Comparison of ENCODE assay signal across 17 cellular contexts in genomic region chr6:133623621-133624020, GRCh38.
DNase-seq lines count a peak whose midpoint lies in the region; ATAC-seq and TF ChIP-seq lines count a peak whose summit lies in the region.
"Had no signal": no experiment of that assay in that cellular context is flagged by ENCODE, and none has a peak within 500 bp of the region (broad histone marks: within the 10 kb centered on the region; RNA-seq: fewer than 3 reads in every experiment).

No MANE protein-coding gene starts in this region.

- in situ Hi-C loops in IMR-90 (cut with MboI; ENCODE audit: low sequenced_read_pairs) = loop anchor here (25.0 kb wide), 1 partner anchor 264 kb away; the partner anchor contains the start of gene TCF21

- BruUV-seq in IMR-90 (replicated peaks; lab: Mats Ljungman, UMichigan) (no TSS peak), PC-9 (replicated peaks; lab: Mats Ljungman, UMichigan) (no TSS peak), Caco-2 (replicated peaks; lab: Mats Ljungman, UMichigan) (no TSS peak)

- peak overlapping the region; percentile 31; the same call in 1 of the 2 replicates for H3K4me2 ChIP-seq in IMR-90 (ENCODE audit: low read depth, low read length)
- no peak overlapping the region for H3K4me2 ChIP-seq in PC-9

- dilution Hi-C loops in IMR-90 (cut with HindIII; ENCODE audit: low sequenced_read_pairs, unreplicated experiment) = no loop called here

- CTCF ChIA-PET in IMR-90 (lab: Yijun Ruan, JAX) = interaction anchor here (1.2 kb wide), 1 partner anchor 55 kb away, joined by 3 read pairs; no protein-coding TSS in a partner anchor
- CTCF ChIA-PET in PC-9 (lab: Charles Lee) = no interaction called here
- CTCF ChIA-PET in Caco-2 (lab: Charles Lee) = no interaction called here

- POLR2A ChIA-PET in IMR-90 (lab: Charles Lee; ENCODE audit: unreplicated experiment) (interaction anchor here (0.6 kb wide), 1 partner anchor 270 kb away, joined by 10 read pairs; no protein-coding TSS in a partner anchor), PC-9 (lab: Charles Lee; ENCODE audit: unreplicated experiment) (no interaction called here), Caco-2 (lab: Charles Lee) (no interaction called here)

- 0 out of 2 replicates have a peak overlapping the region, but pooled peaks have one; percentile 71 for H3K14ac ChIP-seq in IMR-90 (replicated peaks; ENCODE audit: low read depth, low read length)

- no peaks in the 10 kb centered on the region for H3K9me2 ChIP-seq in PC-9 (ENCODE audit: insufficient read depth)

- H3K9me3 ChIP-seq in IMR-90 (ENCODE audit: control insufficient read depth, insufficient read depth, low read length) = no peaks in the 10 kb centered on the region
- no peaks in the 10 kb centered on the region for H3K9me3 ChIP-seq in PC-9 (ENCODE audit: insufficient read depth, low read depth)
- H3K9me3 ChIP-seq in Caco-2 = no peaks in the 10 kb centered on the region

- H3K4me3 ChIP-seq in ACC112 (ENCODE audit: low read depth, low read length) = peak overlapping the region; percentile 54
- H3K4me3 ChIP-seq in IMR-90 (ENCODE audit: insufficient read depth, low read depth, low read length) = no peak overlapping the region
- H3K4me3 ChIP-seq in PC-9 = no peak overlapping the region
- no peak overlapping the region for H3K4me3 ChIP-seq in Caco-2 (ENCODE audit: low read depth, low read length)

- H3K27me3 ChIP-seq in ACC112 (ENCODE audit: insufficient read depth, low read length) (no peaks in the 10 kb centered on the region), IMR-90 (ENCODE audit: control insufficient read depth, insufficient read depth, low read length) (no peaks in the 10 kb centered on the region), PC-9 (ENCODE audit: insufficient read depth, low read depth) (no peaks in the 10 kb centered on the region), Caco-2 (replicated peaks; ENCODE audit: control insufficient read depth, insufficient read depth, low read length) (no peaks in the 10 kb centered on the region)

- H2BK120ac ChIP-seq in IMR-90 (ENCODE audit: low read depth, low read length) = peak overlapping the region; percentile 69; the same call in 1 of the 2 replicates

- H3K4me1 Mint-ChIP-seq in chondrocyte (ENCODE audit: low read depth) = peaks cover 27% of the 10 kb centered on the region
- peaks cover 24% of the 10 kb centered on the region for H3K4me1 Mint-ChIP-seq in osteocyte (ENCODE audit: unreplicated experiment)
- no peaks in the 10 kb centered on the region for H3K4me1 Mint-ChIP-seq in Caco-2 (ENCODE audit: low read depth, unreplicated experiment)
- H3K4me1 Mint-ChIP-seq: CD14-positive monocyte had no signal

- H3K9ac ChIP-seq in IMR-90 (ENCODE audit: low read depth, low read length) = no peak overlapping the region

- H3K27me3 Mint-ChIP-seq in chondrocyte (ENCODE audit: low read depth) = no peaks in the 10 kb centered on the region
- no peaks in the 10 kb centered on the region for H3K27me3 Mint-ChIP-seq in osteocyte (ENCODE audit: unreplicated experiment)
- H3K27me3 Mint-ChIP-seq in Caco-2 (ENCODE audit: insufficient read depth, unreplicated experiment) = no peaks in the 10 kb centered on the region

- peaks cover 7% of the 10 kb centered on the region for H3K9me3 Mint-ChIP-seq in chondrocyte (ENCODE audit: low read depth)
- peaks cover 3% of the 10 kb centered on the region for H3K9me3 Mint-ChIP-seq in osteocyte (ENCODE audit: unreplicated experiment)
- H3K9me3 Mint-ChIP-seq in Caco-2 (ENCODE audit: unreplicated experiment) = no peaks in the 10 kb centered on the region

- TF ChIP-seq CTCF in IMR-90 (conservative IDR thresholded peaks at IDR 0.05; ENCODE audit: low read depth, low read length) (no peak), chondrocyte (IDR thresholded peaks at IDR 0.05) (no peak), osteocyte (IDR thresholded peaks at IDR 0.05) (no peak), PC-9 (conservative IDR thresholded peaks at IDR 0.05) (no peak), Caco-2 (IDR thresholded peaks at IDR 0.05; ENCODE audit: insufficient read depth in 1 of 2, low read depth in 1 of 2, low read length in 1 of 2, severe bottlenecking in 1 of 2, unreplicated experiment in 1 of 2) (no peak)

- H3K79me2 ChIP-seq in ACC112 (ENCODE audit: control insufficient read depth, insufficient read depth, low read length, unreplicated experiment) = no peaks in the 10 kb centered on the region
- no peaks in the 10 kb centered on the region for H3K79me2 ChIP-seq in PC-9 (ENCODE audit: low read depth)

- no CpG with 5 or more reads among the region's 2 CpGs for WGBS in IMR-90 (ENCODE audit: extremely low coverage in 2 of 2, insufficient read length in 1 of 2), 2 experiments

- H3K36me3 ChIP-seq in ACC112 (ENCODE audit: insufficient read depth, low read length) (no peaks in the 10 kb centered on the region), IMR-90 (ENCODE audit: control insufficient read depth, insufficient read depth, low read length) (no peaks in the 10 kb centered on the region), PC-9 (ENCODE audit: low read depth) (no peaks in the 10 kb centered on the region), Caco-2 (ENCODE audit: control insufficient read depth, insufficient read depth, low read length) (no peaks in the 10 kb centered on the region)

- H2BK5ac ChIP-seq in IMR-90 (ENCODE audit: low read depth, low read length, poor library complexity, severe bottlenecking) = peak overlapping the region; percentile 93

- H3K4me1 ChIP-seq in ACC112 (ENCODE audit: control insufficient read depth, insufficient read depth, low read length, unreplicated experiment) = peaks cover 41% of the 10 kb centered on the region
- peaks cover 14% of the 10 kb centered on the region for H3K4me1 ChIP-seq in IMR-90 (ENCODE audit: control insufficient read depth, insufficient read depth, low read length)
- H3K4me1 ChIP-seq in PC-9 (replicated peaks; ENCODE audit: insufficient read depth) = 0 out of 2 replicates have a peak, but pooled peaks cover 4% of the 10 kb centered on the region
- H3K4me1 ChIP-seq in Caco-2 = no peaks in the 10 kb centered on the region

- no peak for TF ChIP-seq RAD21 in IMR-90 (IDR thresholded peaks at IDR 0.05; ENCODE audit: low read length)

- H3K36me3 Mint-ChIP-seq in chondrocyte (ENCODE audit: low read depth) (peaks cover 3% of the 10 kb centered on the region), osteocyte (ENCODE audit: unreplicated experiment) (peaks cover 2% of the 10 kb centered on the region), Caco-2 (ENCODE audit: insufficient read depth, unreplicated experiment) (no peaks in the 10 kb centered on the region)
- H3K36me3 Mint-ChIP-seq: CD14-positive monocyte had no signal

- peak overlapping the region; percentile 55; the same call in 1 of the 2 replicates for H3K4ac ChIP-seq in IMR-90 (ENCODE audit: low read depth, low read length)

- no peak overlapping the region for H4K91ac ChIP-seq in IMR-90 (ENCODE audit: insufficient read depth, low read depth, low read length)

- no peak overlapping the region for H3K56ac ChIP-seq in IMR-90 (ENCODE audit: extremely low read depth, insufficient read depth, low read length)

- H3K9me1 ChIP-seq in IMR-90 (ENCODE audit: insufficient read depth, low read length) = peaks cover 8% of the 10 kb centered on the region; the same call in 1 of the 2 replicates

- intact Hi-C loops in IMR-90 (cut with micrococcal nuclease) (no loop called here), PC-9 (cut with micrococcal nuclease; ENCODE audit: unreplicated experiment) (no loop called here), Caco-2 (cut with micrococcal nuclease; ENCODE audit: unreplicated experiment) (no loop called here)

- H3K23ac ChIP-seq in IMR-90 (ENCODE audit: low read depth, low read length) = peak overlapping the region; percentile 76; the same call in 1 of the 2 replicates

- no peak for TF ChIP-seq POLR2A in IMR-90 (IDR thresholded peaks at IDR 0.05; ENCODE audit: low read depth, low read length)

- H3K27ac Mint-ChIP-seq in chondrocyte (ENCODE audit: unreplicated experiment) (peak overlapping the region; percentile 42), osteocyte (ENCODE audit: unreplicated experiment) (peak overlapping the region; percentile 59), Caco-2 (ENCODE audit: unreplicated experiment) (no peak overlapping the region)

- H4K8ac ChIP-seq in IMR-90 (ENCODE audit: low read depth in 2 of 2, low read length in 2 of 2) = peak overlapping the region; percentile 3 to 83; a peak in 3 of 4 replicates

- H4K5ac ChIP-seq in IMR-90 (ENCODE audit: low read depth, low read length) = peak overlapping the region; percentile 92

- H3K4me3 Mint-ChIP-seq in chondrocyte (ENCODE audit: unreplicated experiment) (peak overlapping the region; percentile 5), osteocyte (ENCODE audit: unreplicated experiment) (no peak overlapping the region), Caco-2 (ENCODE audit: unreplicated experiment) (no peak overlapping the region)
- H3K4me3 Mint-ChIP-seq: CD14-positive monocyte had no signal

- no peak overlapping the region for H2AK9ac ChIP-seq in IMR-90 (replicated peaks; ENCODE audit: low read depth, low read length, poor library complexity)

- peak overlapping the region; percentile 65; the same call in 1 of the 2 replicates for H2AK5ac ChIP-seq in IMR-90 (ENCODE audit: low read depth, low read length)

- no peaks in the 10 kb centered on the region for H3F3A ChIP-seq in PC-9 (ENCODE audit: insufficient read depth, low read depth)

- H2BK15ac ChIP-seq in IMR-90 (ENCODE audit: low read depth, low read length) = peak overlapping the region; percentile 55; the same call in 1 of the 3 replicates

- H4K20me1 ChIP-seq in IMR-90 (ENCODE audit: insufficient read depth, low read length) (no peaks in the 10 kb centered on the region), PC-9 (ENCODE audit: insufficient read depth) (no peaks in the 10 kb centered on the region)

- no peak for DNase-seq in IMR-90
- no peak for DNase-seq in chondrocyte (ENCODE audit: low spot score)
- no peak for DNase-seq in osteocyte (ENCODE audit: extremely low spot score, unreplicated experiment)
- DNase-seq in PC-9 = no peak
- DNase-seq in Caco-2 = no peak
- DNase-seq in HPDE6-E6E7 (ENCODE audit: extremely low spot score) = no peak
- DNase-seq in activated T-cell treated with anti-CD3 and anti-CD28 coated beads, Interleukin-2, amount 50 U/mL, for 1 hour = no peak
- DNase-seq: Calu3; DND-41; GF-D8; NCI-H2029 treated with DMSO at 0.1 percent for 48 hours; NCI-H2227 treated with DMSO at 0.1 percent for 48 hours; NCI-H526; NK-92 treated with Interleukin-12 subunit alpha and Interleukin-12 subunit beta, amount 100 ng/mL, for 24 hours had no signal

- H3K18ac ChIP-seq in IMR-90 (ENCODE audit: low read depth, low read length) = peak overlapping the region; percentile 99

- peak overlapping the region; percentile 94 for H3K27ac ChIP-seq in ACC112 (ENCODE audit: low read depth, low read length)
- peak overlapping the region; percentile 86; the same call in 1 of the 2 replicates for H3K27ac ChIP-seq in IMR-90 (ENCODE audit: insufficient read depth, low read length)
- no peak overlapping the region for H3K27ac ChIP-seq in PC-9

- peak; percentile 27; the same call in 1 of the 2 replicates for ATAC-seq in IMR-90 (ENCODE audit: low read depth)
- ATAC-seq: HepG2 had no signal

- peak overlapping the region; percentile 79 for H2AFZ ChIP-seq in ACC112 (ENCODE audit: low read length, unreplicated experiment)
- H2AFZ ChIP-seq in IMR-90 (replicated peaks; ENCODE audit: low read length, poor library complexity) = no peak overlapping the region
- H2AFZ ChIP-seq in PC-9 = no peak overlapping the region

- H2BK20ac ChIP-seq in IMR-90 (ENCODE audit: low read depth, low read length) = peak overlapping the region; percentile 73; the same call in 1 of the 2 replicates

- H3K79me1 ChIP-seq in IMR-90 (ENCODE audit: low read depth in 1 of 2, low read length in 2 of 2) = no peaks in the 10 kb centered on the region
